In genomic region chr22:19448739-19449421, GRCh38 we compare ENCODE assay signal across 9 cellular contexts. TPM values are rescaled to one million over a fixed set of nuclear protein-coding genes. Genes with fewer than 3 reads are reported as not detected.
DNase-seq lines count a peak whose midpoint lies in the region; ATAC-seq and TF ChIP-seq lines count a peak whose summit lies in the region.
"Had no signal": no experiment of that assay in that cellular context is flagged by ENCODE, and none has a peak within 500 bp of the region (broad histone marks: within the 10 kb centered on the region; RNA-seq: fewer than 3 reads in every experiment).

No MANE protein-coding gene starts in this region.

- no peaks in the 10 kb centered on the region for H3K9me3 ChIP-seq in BLaER1 treated with 17β-estradiol and CSF1 and Interleukin-3, amounts not matched to agents 10 nM and 100 nM (replicated peaks in 1 of 11)
- H3K9me3 ChIP-seq: esophagus muscularis mucosa had no signal

- CTCF ChIA-PET in activated CD4-positive, alpha-beta T cell treated with anti-CD3 and anti-CD28 coated beads, Interleukin-2, amount 10 ng/mL, durations not matched to agents 7 days and 5 days (lab: Charles Lee) = no interaction called here

- peak overlapping the region in 1 of 11 experiments; percentile 91; a peak in 2 of 22 replicates for H3K27ac ChIP-seq in BLaER1 treated with 17β-estradiol and CSF1 and Interleukin-3, amounts not matched to agents 10 nM and 100 nM

- no peaks in the 10 kb centered on the region for H3K27me3 Mint-ChIP-seq in activated CD4-positive, alpha-beta T cell treated with anti-CD3 and anti-CD28 coated beads, Interleukin-2, amount 10 ng/mL, durations not matched to agents 7 days and 5 days
- H3K27me3 Mint-ChIP-seq in mesothelial cell of epicardium (ENCODE audit: low read depth) = no peaks in the 10 kb centered on the region

- H3K27ac Mint-ChIP-seq in activated CD4-positive, alpha-beta T cell treated with anti-CD3 and anti-CD28 coated beads, Interleukin-2, amount 10 ng/mL, durations not matched to agents 7 days and 5 days = peak overlapping the region; percentile 96
- peak overlapping the region; percentile 72 for H3K27ac Mint-ChIP-seq in mesothelial cell of epicardium

- DNase-seq in activated CD4-positive, alpha-beta T cell treated with anti-CD3 and anti-CD28 coated beads, Interleukin-2, amount 10 ng/mL, durations not matched to agents 7 days and 5 days = peak; percentile 29
- DNase-seq in mesothelial cell of epicardium (ENCODE audit: low spot score in 2 of 2, unreplicated experiment in 2 of 2) = no peak
- DNase-seq in ureter (ENCODE audit: low spot score) = no peak
- no peak for DNase-seq in NCI-H1694 (lab: John Stamatoyannopoulos, UW)
- DNase-seq in GF-D8 (lab: John Stamatoyannopoulos, UW) = no peak

- TF ChIP-seq CTCF in mesothelial cell of epicardium (IDR thresholded peaks at IDR 0.05; ENCODE audit: unreplicated experiment) = no peak

- peak overlapping the region in 8 of 10 experiments; percentile 90 to 98 (median 96); a peak in 14 of 20 replicates for H3K4me3 ChIP-seq in BLaER1 treated with 17β-estradiol and CSF1 and Interleukin-3, amounts not matched to agents 10 nM and 100 nM

- no peaks in the 10 kb centered on the region for H3K9me3 Mint-ChIP-seq in activated CD4-positive, alpha-beta T cell treated with anti-CD3 and anti-CD28 coated beads, Interleukin-2, amount 10 ng/mL, durations not matched to agents 7 days and 5 days
- no peaks in the 10 kb centered on the region for H3K9me3 Mint-ChIP-seq in mesothelial cell of epicardium

- peak overlapping the region; percentile 80 to 99 (median 93) for H3K4me2 ChIP-seq in BLaER1 treated with 17β-estradiol and CSF1 and Interleukin-3, amounts not matched to agents 10 nM and 100 nM

- peak overlapping the region in 6 of 11 experiments; percentile 88 to 97 (median 96); a peak in 8 of 22 replicates for H3K9ac ChIP-seq in BLaER1 treated with 17β-estradiol and CSF1 and Interleukin-3, amounts not matched to agents 10 nM and 100 nM

- H4K20me1 ChIP-seq in BLaER1 treated with 17β-estradiol and CSF1 and Interleukin-3, amounts not matched to agents 10 nM and 100 nM = peaks cover 10 to 40% (median 31%) of the 10 kb centered on the region in 11 experiments; a peak in 21 of 22 replicates

- POLR2A ChIA-PET in activated CD4-positive, alpha-beta T cell treated with anti-CD3 and anti-CD28 coated beads, Interleukin-2, amount 10 ng/mL, durations not matched to agents 7 days and 5 days (lab: Charles Lee) = no interaction called here

- ATAC-seq in GM19463 (IDR thresholded peaks at IDR 0.05; ENCODE audit: unreplicated experiment) (peak; percentile 42), HG02870 (IDR thresholded peaks at IDR 0.05; ENCODE audit: unreplicated experiment) (no peak)

- H3K36me3 ChIP-seq in BLaER1 treated with 17β-estradiol and CSF1 and Interleukin-3, amounts not matched to agents 10 nM and 100 nM = peaks cover 48 to 78% (median 61%) of the 10 kb centered on the region in 11 experiments

- H3K27me3 ChIP-seq in BLaER1 treated with 17β-estradiol and CSF1 and Interleukin-3, amounts not matched to agents 10 nM and 100 nM = no peaks in the 10 kb centered on the region
- H3K27me3 ChIP-seq: esophagus muscularis mucosa had no signal

- H3K4me1 ChIP-seq in BLaER1 treated with 17β-estradiol and CSF1 and Interleukin-3, amounts not matched to agents 10 nM and 100 nM = peaks cover 32 to 38% (median 34%) of the 10 kb centered on the region in 10 experiments

- H3K4me3 Mint-ChIP-seq in activated CD4-positive, alpha-beta T cell treated with anti-CD3 and anti-CD28 coated beads, Interleukin-2, amount 10 ng/mL, durations not matched to agents 7 days and 5 days = peak overlapping the region; percentile 94
- peak overlapping the region; percentile 88 for H3K4me3 Mint-ChIP-seq in mesothelial cell of epicardium

- peaks cover 38% of the 10 kb centered on the region for H3K4me1 Mint-ChIP-seq in activated CD4-positive, alpha-beta T cell treated with anti-CD3 and anti-CD28 coated beads, Interleukin-2, amount 10 ng/mL, durations not matched to agents 7 days and 5 days
- H3K4me1 Mint-ChIP-seq in mesothelial cell of epicardium = peaks cover 25% of the 10 kb centered on the region

- peaks cover 43% of the 10 kb centered on the region for H3K36me3 Mint-ChIP-seq in activated CD4-positive, alpha-beta T cell treated with anti-CD3 and anti-CD28 coated beads, Interleukin-2, amount 10 ng/mL, durations not matched to agents 7 days and 5 days (ENCODE audit: low read depth)
- H3K36me3 Mint-ChIP-seq in mesothelial cell of epicardium = peaks cover 7% of the 10 kb centered on the region

RNA-seq across cellular contexts. Expression of gene C22orf39, which starts 1.4 kb away (rescaled TPM):
- total RNA-seq in activated CD4-positive, alpha-beta T cell treated with anti-CD3 and anti-CD28 coated beads, Interleukin-2, amount 10 ng/mL, durations not matched to agents 7 days and 5 days = 10 to 100 TPM; 33.3 to 34.0 TPM
- total RNA-seq in mesothelial cell of epicardium (33.4 to 36.8 TPM (median 34.0 TPM) in 3 replicates), ureter (31.5 TPM)

RNA-seq across cellular contexts. Expression of gene MRPL40, which starts 16.5 kb away (rescaled TPM):
- total RNA-seq in activated CD4-positive, alpha-beta T cell treated with anti-CD3 and anti-CD28 coated beads, Interleukin-2, amount 10 ng/mL, durations not matched to agents 7 days and 5 days = 10 to 100 TPM; 19.7 to 19.9 TPM
- 17.9 to 21.9 TPM (median 19.1 TPM) in 3 replicates for total RNA-seq in mesothelial cell of epicardium
- 35.4 TPM for total RNA-seq in ureter

RNA-seq across cellular contexts. Expression of gene HIRA, which starts 17.3 kb away (rescaled TPM):
- 10 to 100 TPM; 45.0 to 51.2 TPM for total RNA-seq in activated CD4-positive, alpha-beta T cell treated with anti-CD3 and anti-CD28 coated beads, Interleukin-2, amount 10 ng/mL, durations not matched to agents 7 days and 5 days
- 34.6 to 38.2 TPM (median 34.9 TPM) in 3 replicates for total RNA-seq in mesothelial cell of epicardium
- 22.6 TPM for total RNA-seq in ureter

RNA-seq across cellular contexts. Expression of gene UFD1, which starts 30.1 kb away (rescaled TPM):
- 100 to 1,000 TPM in 1 of 2 experiments, 10 to 100 TPM in 1; 93.1 to 114 TPM for total RNA-seq in activated CD4-positive, alpha-beta T cell treated with anti-CD3 and anti-CD28 coated beads, Interleukin-2, amount 10 ng/mL, durations not matched to agents 7 days and 5 days
- 38.8 to 45.0 TPM (median 43.2 TPM) in 3 replicates for total RNA-seq in mesothelial cell of epicardium
- total RNA-seq in ureter = 47.6 TPM

RNA-seq across cellular contexts. Expression of gene CDC45, which starts 30.8 kb away (rescaled TPM):
- total RNA-seq in activated CD4-positive, alpha-beta T cell treated with anti-CD3 and anti-CD28 coated beads, Interleukin-2, amount 10 ng/mL, durations not matched to agents 7 days and 5 days = 10 to 100 TPM; 59.5 to 65.7 TPM
- total RNA-seq in mesothelial cell of epicardium (12.2 to 15.3 TPM (median 12.5 TPM) in 3 replicates), ureter (1.1 TPM)
